ENCODE assay signal across 9 cellular contexts in the genomic region with DNA sequence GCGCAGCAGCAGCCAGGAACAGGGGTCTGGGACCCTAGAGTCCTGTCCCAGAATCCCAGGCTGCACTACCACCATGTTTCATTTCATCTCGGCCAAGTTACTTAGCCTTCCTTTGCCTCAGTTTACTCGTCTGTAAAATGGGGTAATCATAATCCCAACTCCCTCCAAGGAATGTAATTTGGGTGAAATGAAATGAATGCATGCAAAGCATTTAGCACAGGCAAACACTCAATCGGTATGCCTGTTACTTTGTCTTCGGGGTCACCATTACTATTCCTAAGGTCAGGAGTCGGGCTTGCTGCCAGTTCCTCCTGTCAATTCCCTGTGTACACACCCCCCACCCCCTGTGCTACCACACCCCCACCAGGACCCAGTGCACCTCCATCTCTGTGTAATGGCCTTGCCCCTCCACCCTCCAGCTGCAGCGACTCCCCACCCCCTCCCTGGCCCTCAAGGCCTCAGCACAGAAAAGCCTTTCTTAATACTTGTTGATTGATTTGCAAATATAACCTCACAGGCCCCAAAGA. TPM values are rescaled to one million over a fixed set of nuclear protein-coding genes. Genes with fewer than 3 reads are reported as not detected.
DNase-seq lines count a peak whose midpoint lies in the region; ATAC-seq, FAIRE-seq and TF ChIP-seq lines count a peak whose summit lies in the region.
"Had no signal": no experiment of that assay in that cellular context is flagged by ENCODE, and none has a peak within 500 bp of the region (broad histone marks: within the 10 kb centered on the region; RNA-seq: fewer than 3 reads in every experiment).

No MANE protein-coding gene starts in this region.

- peaks cover under 1% of the 10 kb centered on the region for H3K9me3 Mint-ChIP-seq in astrocyte (ENCODE audit: unreplicated experiment)
- H3K9me3 Mint-ChIP-seq in effector memory CD8-positive, alpha-beta T cell = no peaks in the 10 kb centered on the region
- H3K9me3 Mint-ChIP-seq in activated CD8-positive, alpha-beta T cell treated with anti-CD3 and anti-CD28 coated beads for 36 hours = no peaks in the 10 kb centered on the region

- H3K4me3 ChIP-seq in astrocyte (ENCODE audit: insufficient read depth, low read depth, low read length) (peak overlapping the region; percentile 73), thoracic aorta (peak overlapping the region; percentile 92)

- H3K4me2 ChIP-seq in astrocyte (ENCODE audit: low read length) = peak overlapping the region; percentile 84

- no peaks in the 10 kb centered on the region for H3K27me3 Mint-ChIP-seq in astrocyte (ENCODE audit: low read depth, unreplicated experiment)
- H3K27me3 Mint-ChIP-seq in effector memory CD8-positive, alpha-beta T cell = peaks cover 6 to 22% of the 10 kb centered on the region in 2 donors
- H3K27me3 Mint-ChIP-seq in activated CD8-positive, alpha-beta T cell treated with anti-CD3 and anti-CD28 coated beads for 36 hours = peaks cover 23% of the 10 kb centered on the region

- POLR2A ChIA-PET in activated CD8-positive, alpha-beta T cell treated with anti-CD3 and anti-CD28 coated beads for 36 hours (lab: Charles Lee) = no interaction called here

- no peaks in the 10 kb centered on the region for H3K9me3 ChIP-seq in astrocyte (ENCODE audit: insufficient read depth, low read depth, low read length)
- no peaks in the 10 kb centered on the region for H3K9me3 ChIP-seq in thoracic aorta

- H3K4me1 Mint-ChIP-seq in astrocyte (ENCODE audit: low read depth, unreplicated experiment) = peaks cover 23% of the 10 kb centered on the region
- H3K4me1 Mint-ChIP-seq in effector memory CD8-positive, alpha-beta T cell (ENCODE audit: low read depth in 2 of 2) = no peaks in the 10 kb centered on the region
- peaks cover 5% of the 10 kb centered on the region for H3K4me1 Mint-ChIP-seq in activated CD8-positive, alpha-beta T cell treated with anti-CD3 and anti-CD28 coated beads for 36 hours (ENCODE audit: low read depth)

- H2AFZ ChIP-seq in astrocyte (ENCODE audit: low read depth, low read length) = no peak overlapping the region

- no peaks in the 10 kb centered on the region for H4K20me1 ChIP-seq in astrocyte (ENCODE audit: insufficient read depth, low read length)

- H3K27ac Mint-ChIP-seq in astrocyte (ENCODE audit: unreplicated experiment) = no peak overlapping the region
- no peak overlapping the region for H3K27ac Mint-ChIP-seq in effector memory CD8-positive, alpha-beta T cell
- no peak overlapping the region for H3K27ac Mint-ChIP-seq in activated CD8-positive, alpha-beta T cell treated with anti-CD3 and anti-CD28 coated beads for 36 hours

- DNase-seq in HuH-7.5 (ENCODE audit: low spot score) = peak; percentile 76
- DNase-seq in astrocyte (ENCODE audit: low read depth) = no peak
- DNase-seq in left lobe of liver (ENCODE audit: low spot score) = peak; percentile 78
- no peak for DNase-seq in thoracic aorta (ENCODE audit: low spot score)
- no peak for DNase-seq in effector memory CD8-positive, alpha-beta T cell
- no peak for DNase-seq in activated CD8-positive, alpha-beta T cell treated with anti-CD3 and anti-CD28 coated beads for 36 hours
- DNase-seq: activated CD8-positive, alpha-beta memory T cell treated with anti-CD3 and anti-CD28 coated beads, Interleukin-2, amount 50 U/mL, for 48 hours; NCI-H446 treated with DMSO at 0.1 percent for 48 hours had no signal

- CTCF ChIA-PET in activated CD8-positive, alpha-beta T cell treated with anti-CD3 and anti-CD28 coated beads for 36 hours (lab: Charles Lee) = no interaction called here

- H3K9ac ChIP-seq in astrocyte (ENCODE audit: low read length) = peak overlapping the region; percentile 93

- no peak for FAIRE-seq in astrocyte (lab: Jason Lieb, UNC)

- ATAC-seq in left lobe of liver = peak; percentile 48
- ATAC-seq in thoracic aorta (ENCODE audit: insufficient number of reproducible peaks, low FRiP score, low read depth) = no peak
- ATAC-seq in effector memory CD8-positive, alpha-beta T cell (replicated peaks) = no peak
- ATAC-seq in HG02678 (IDR thresholded peaks at IDR 0.05; ENCODE audit: unreplicated experiment) = no peak
- ATAC-seq in activated CD8-positive, alpha-beta T cell treated with anti-CD3 and anti-CD28 coated beads for 36 hours = no peak

- no peaks in the 10 kb centered on the region for H3K36me3 ChIP-seq in astrocyte (ENCODE audit: insufficient read depth, low read length)
- no peaks in the 10 kb centered on the region for H3K36me3 ChIP-seq in thoracic aorta

- peak overlapping the region; percentile 97 for H3K4me3 Mint-ChIP-seq in astrocyte (ENCODE audit: unreplicated experiment)
- no peak overlapping the region for H3K4me3 Mint-ChIP-seq in effector memory CD8-positive, alpha-beta T cell
- H3K4me3 Mint-ChIP-seq in activated CD8-positive, alpha-beta T cell treated with anti-CD3 and anti-CD28 coated beads for 36 hours = no peak overlapping the region

- peak overlapping the region; percentile 75 for H3K27ac ChIP-seq in astrocyte (ENCODE audit: low read depth, low read length)
- peak overlapping the region; percentile 83 to 91 for H3K27ac ChIP-seq in thoracic aorta

- peaks cover 30% of the 10 kb centered on the region for H3K4me1 ChIP-seq in astrocyte (ENCODE audit: insufficient read depth, low read length)
- H3K4me1 ChIP-seq in thoracic aorta (ENCODE audit: control insufficient read depth in 1 of 2, low read depth in 2 of 2) = peaks cover 48 to 84% of the 10 kb centered on the region in 2 donors

- TF ChIP-seq CTCF in astrocyte (IDR thresholded peaks at IDR 0.05; ENCODE audit: insufficient read depth, low read depth, low read length) (no peak), thoracic aorta (IDR thresholded peaks at IDR 0.05) (no peak)
- no peak for TF ChIP-seq CTCF in activated CD8-positive, alpha-beta T cell treated with anti-CD3 and anti-CD28 coated beads for 36 hours (IDR thresholded peaks at IDR 0.05)

- H3K27me3 ChIP-seq in astrocyte (ENCODE audit: insufficient read depth, low read length) (no peaks in the 10 kb centered on the region), thoracic aorta (replicated peaks; ENCODE audit: insufficient read depth) (no peaks in the 10 kb centered on the region)

- H3K36me3 Mint-ChIP-seq in astrocyte (ENCODE audit: low read depth, unreplicated experiment) = peaks cover 3% of the 10 kb centered on the region
- no peaks in the 10 kb centered on the region for H3K36me3 Mint-ChIP-seq in effector memory CD8-positive, alpha-beta T cell (ENCODE audit: insufficient read depth)
- H3K36me3 Mint-ChIP-seq in activated CD8-positive, alpha-beta T cell treated with anti-CD3 and anti-CD28 coated beads for 36 hours (ENCODE audit: low read depth) = no peaks in the 10 kb centered on the region

- intact Hi-C loops in activated CD8-positive, alpha-beta T cell treated with anti-CD3 and anti-CD28 coated beads for 36 hours (cut with micrococcal nuclease) = no loop called here

- H3K79me2 ChIP-seq in astrocyte (ENCODE audit: insufficient read depth, low read length) = peaks cover 53% of the 10 kb centered on the region

RNA-seq across cellular contexts. Expression of a gene that starts 1.7 kb away (rescaled TPM):
- total RNA-seq in astrocyte (92.9 and 105 TPM in 2 replicates), left lobe of liver (47.2 TPM), thoracic aorta (100 to 1,000 TPM; 138 to 151 TPM)
- under 1 TPM; 0.04 to 0.16 TPM for total RNA-seq in activated CD8-positive, alpha-beta T cell treated with anti-CD3 and anti-CD28 coated beads for 36 hours

Comparison
In these comparisons a context has a peak if more than half of its experiments do, and no peak if none do; other contexts are left out.
1. DNase-seq: peak in HuH-7.5 (single experiment) and left lobe of liver (single experiment); none in astrocyte (single experiment), thoracic aorta (single experiment), effector memory CD8-positive, alpha-beta T cell (0 of 3) and activated CD8-positive, alpha-beta T cell treated with anti-CD3 and anti-CD28 coated beads for 36 hours (single experiment).
2. RNA of a gene that starts 1.7 kb away (total RNA-seq): 138 to 151 TPM in thoracic aorta, 92.9 to 105 TPM in astrocyte and 47.2 TPM in left lobe of liver (single experiment); 0.04 to 0.16 TPM in activated CD8-positive, alpha-beta T cell treated with anti-CD3 and anti-CD28 coated beads for 36 hours; every median in the first group is over 10 times any median in the second.